In the genomic region with DNA sequence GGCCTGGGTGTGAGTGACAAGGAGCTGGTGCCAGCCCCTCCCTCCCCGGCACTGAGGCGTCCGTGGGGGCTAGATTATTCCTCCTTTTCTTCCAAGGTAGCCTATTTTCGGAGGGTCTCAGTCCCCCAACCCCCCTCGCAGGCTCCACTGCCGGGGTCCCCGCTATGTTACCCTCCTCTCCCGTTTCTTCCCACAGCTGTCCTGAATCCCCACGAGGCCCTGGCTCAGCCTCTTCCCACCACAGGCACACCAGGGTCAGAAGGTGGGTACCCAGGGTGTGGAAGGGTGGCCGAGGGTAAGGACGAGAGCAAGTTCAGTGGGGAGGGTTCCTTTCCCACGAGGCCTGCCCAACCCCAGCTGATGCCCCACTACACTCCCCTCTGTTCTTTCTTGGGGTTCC, we compare ENCODE assay signal across 11 cellular contexts. TPM values are rescaled to one million over a fixed set of nuclear protein-coding genes. Genes with fewer than 3 reads are reported as not detected.
DNase-seq lines count a peak whose midpoint lies in the region; ATAC-seq, FAIRE-seq and TF ChIP-seq lines count a peak whose summit lies in the region.
"Had no signal": no experiment of that assay in that cellular context is flagged by ENCODE, and none has a peak within 500 bp of the region (broad histone marks: within the 10 kb centered on the region; RNA-seq: fewer than 3 reads in every experiment).

No MANE protein-coding gene starts in this region.

- H3K9ac ChIP-seq in ES-I3 (ENCODE audit: low read depth, low read length) (peak overlapping the region; percentile 81; the same call in 1 of the 2 replicates), keratinocyte (ENCODE audit: control insufficient read depth, extremely low read depth, insufficient read depth, low read length) (no peak overlapping the region), skeletal muscle satellite cell (ENCODE audit: low read depth, low read length) (no peak overlapping the region)
- H3K9ac ChIP-seq: KMS-11 had no signal

- no peak overlapping the region for H2AFZ ChIP-seq in keratinocyte (ENCODE audit: control insufficient read depth, low read length)

- H3K36me3 ChIP-seq in ES-I3 (ENCODE audit: insufficient read depth, low read length) (no peaks in the 10 kb centered on the region), keratinocyte (ENCODE audit: control insufficient read depth in 2 of 2, extremely low read depth in 1 of 2, insufficient read depth in 2 of 2, low read length in 2 of 2) (no peaks in the 10 kb centered on the region), skeletal muscle satellite cell (ENCODE audit: insufficient read depth, low read length) (no peaks in the 10 kb centered on the region)

- H3K4me3 Mint-ChIP-seq in activated naive CD8-positive, alpha-beta T cell treated with anti-CD3 and anti-CD28 coated beads, Interleukin-2, amount 10 ng/mL, durations not matched to agents 7 days and 5 days: peak overlapping the region; percentile 16

- no peaks in the 10 kb centered on the region for H3K9me3 ChIP-seq in ES-I3 (ENCODE audit: control insufficient read depth, insufficient read depth, low read length)
- no peaks in the 10 kb centered on the region for H3K9me3 ChIP-seq in keratinocyte (ENCODE audit: control insufficient read depth, low read depth, low read length)
- H3K9me3 ChIP-seq in skeletal muscle satellite cell (replicated peaks; ENCODE audit: low read length): no peaks in the 10 kb centered on the region

- H3K9me3 Mint-ChIP-seq in activated naive CD8-positive, alpha-beta T cell treated with anti-CD3 and anti-CD28 coated beads, Interleukin-2, amount 10 ng/mL, durations not matched to agents 7 days and 5 days: no peaks in the 10 kb centered on the region

- H3K4me3 ChIP-seq in keratinocyte (ENCODE audit: control insufficient read depth in 2 of 3, extremely low read depth in 1 of 3, insufficient read depth in 2 of 3, low read depth in 1 of 3, low read length in 3 of 3) (peak overlapping the region in 1 of 3 experiments; percentile 38), skeletal muscle satellite cell (ENCODE audit: low read length) (peak overlapping the region; percentile 67)

- H3K4me2 ChIP-seq in keratinocyte (ENCODE audit: control insufficient read depth, extremely low read depth, insufficient read depth, low read depth, low read length) (peak overlapping the region; percentile 60), skeletal muscle satellite cell (ENCODE audit: low read length) (peak overlapping the region; percentile 79)
- H3K4me2 ChIP-seq: KMS-11 had no signal

- H3K79me2 ChIP-seq in keratinocyte (ENCODE audit: control insufficient read depth, insufficient read depth, low read length): no peaks in the 10 kb centered on the region

- H3K4me1 ChIP-seq in ES-I3 (ENCODE audit: insufficient read depth, low read length) (peaks cover 16% of the 10 kb centered on the region), keratinocyte (ENCODE audit: control insufficient read depth, extremely low read depth, insufficient read depth, low read length) (no peaks in the 10 kb centered on the region), skeletal muscle satellite cell (ENCODE audit: control insufficient read depth, insufficient read depth, low read length) (peaks cover 9% of the 10 kb centered on the region)

- no peaks in the 10 kb centered on the region for H3K9me1 ChIP-seq in keratinocyte (ENCODE audit: control insufficient read depth, extremely low read depth, insufficient read depth, low read length)

- no peaks in the 10 kb centered on the region for H3K36me3 Mint-ChIP-seq in activated naive CD8-positive, alpha-beta T cell treated with anti-CD3 and anti-CD28 coated beads, Interleukin-2, amount 10 ng/mL, durations not matched to agents 7 days and 5 days

- no peak for TF ChIP-seq CTCF in keratinocyte (optimal IDR thresholded peaks at IDR 0.05 in 1 of 3, IDR thresholded peaks at IDR 0.05 in 1 of 3, conservative IDR thresholded peaks at IDR 0.05 in 1 of 3; ENCODE audit: extremely low read depth in 1 of 3, insufficient read depth in 2 of 3, low read length in 3 of 3)
- TF ChIP-seq CTCF in GM13976 (IDR thresholded peaks at IDR 0.05; ENCODE audit: borderline replicate concordance, control extremely low read depth, extremely low read depth, insufficient read depth, missing control alignments): no peak

- dilution Hi-C loops in keratinocyte (cut with MboI; ENCODE audit: extremely low pct_ligation_motif_present, low sequenced_read_pairs): no loop called here

- ATAC-seq in activated naive CD8-positive, alpha-beta T cell treated with anti-CD3 and anti-CD28 coated beads, Interleukin-2, amount 10 ng/mL, durations not matched to agents 7 days and 5 days (ENCODE audit: low read depth): no peak
- no peak for ATAC-seq in GM18502 (IDR thresholded peaks at IDR 0.05; ENCODE audit: poor library complexity, unreplicated experiment)
- ATAC-seq: HCT116 had no signal

- FAIRE-seq in keratinocyte (lab: Jason Lieb, UNC): no peak

- peaks cover 60% of the 10 kb centered on the region for H3K27me3 Mint-ChIP-seq in activated naive CD8-positive, alpha-beta T cell treated with anti-CD3 and anti-CD28 coated beads, Interleukin-2, amount 10 ng/mL, durations not matched to agents 7 days and 5 days

- no peaks in the 10 kb centered on the region for H3K4me1 Mint-ChIP-seq in activated naive CD8-positive, alpha-beta T cell treated with anti-CD3 and anti-CD28 coated beads, Interleukin-2, amount 10 ng/mL, durations not matched to agents 7 days and 5 days

- POLR2A ChIA-PET in activated naive CD8-positive, alpha-beta T cell treated with anti-CD3 and anti-CD28 coated beads, Interleukin-2, amount 10 ng/mL, durations not matched to agents 7 days and 5 days (lab: Charles Lee): interaction anchor here (0.6 to 0.8 kb wide), 2 partner anchors 44 to 183 kb away, joined by 3 to 5 read pairs; no protein-coding TSS in a partner anchor

- peaks cover 30% of the 10 kb centered on the region for H3K27me3 ChIP-seq in keratinocyte (ENCODE audit: control insufficient read depth, extremely low read depth, insufficient read depth, low read length)
- peaks cover 42% of the 10 kb centered on the region for H3K27me3 ChIP-seq in skeletal muscle satellite cell (ENCODE audit: control insufficient read depth, insufficient read depth, low read length)

- no peak overlapping the region for H3K27ac ChIP-seq in keratinocyte (ENCODE audit: control insufficient read depth, insufficient read depth, low read length)
- H3K27ac ChIP-seq: KMS-11 had no signal

- DNase-seq in activated naive CD8-positive, alpha-beta T cell treated with anti-CD3 and anti-CD28 coated beads, Interleukin-2, amount 10 ng/mL, durations not matched to agents 7 days and 5 days: no peak
- DNase-seq in keratinocyte (ENCODE audit: low read depth, low spot score): no peak
- no peak for DNase-seq in GM13976 (ENCODE audit: low spot score)
- DNase-seq in NCI-H1105 treated with DMSO at 0.1 percent for 48 hours (lab: John Stamatoyannopoulos, UW): no peak
- DNase-seq in NCI-H82 (lab: John Stamatoyannopoulos, UW): no peak
- DNase-seq: kidney glomerular epithelial cell had no signal

- H3K27ac Mint-ChIP-seq in activated naive CD8-positive, alpha-beta T cell treated with anti-CD3 and anti-CD28 coated beads, Interleukin-2, amount 10 ng/mL, durations not matched to agents 7 days and 5 days: no peak overlapping the region

- no peaks in the 10 kb centered on the region for H4K20me1 ChIP-seq in keratinocyte (ENCODE audit: control insufficient read depth, extremely low read depth, insufficient read depth, low read length)

- in situ Hi-C loops in GM13976 (cut with MboI; ENCODE audit: low sequenced_read_pairs, unreplicated experiment): no loop called here

RNA-seq across cellular contexts. Expression of a gene that starts 0.6 kb away (rescaled TPM):
- not detected for total RNA-seq in activated naive CD8-positive, alpha-beta T cell treated with anti-CD3 and anti-CD28 coated beads, Interleukin-2, amount 10 ng/mL, durations not matched to agents 7 days and 5 days
- polyA plus RNA-seq in keratinocyte: 0.19 TPM in 1 of 3 replicates, not detected in the others
- not detected for polyA plus RNA-seq in keratinocyte (2011; ENCODE audit: low read depth)
- polyA plus RNA-seq in keratinocyte (2011; cell fraction: cytosol; rRNA removed): not detected in 2 replicates
- polyA plus RNA-seq in keratinocyte (2011; cell fraction: nucleus; rRNA removed): not detected in 2 replicates
- not detected in 2 replicates for polyA plus RNA-seq in keratinocyte (2012; ENCODE audit: low replicate concordance)
- polyA minus RNA-seq in keratinocyte: not detected in 3 replicates
- not detected for polyA minus RNA-seq in keratinocyte (2011; cell fraction: cytosol; rRNA and poly(A)+ RNA removed)
- not detected in 2 replicates for polyA minus RNA-seq in keratinocyte (2011; cell fraction: nucleus; rRNA and poly(A)+ RNA removed)
- 1.5 TPM in 1 of 2 replicates, not detected in the other for total RNA-seq in skeletal muscle satellite cell (2012; rRNA removed)

RNA-seq across cellular contexts. Expression of a gene that starts 11.6 kb away (rescaled TPM):
- 10 to 100 TPM; 61.0 to 63.5 TPM for total RNA-seq in activated naive CD8-positive, alpha-beta T cell treated with anti-CD3 and anti-CD28 coated beads, Interleukin-2, amount 10 ng/mL, durations not matched to agents 7 days and 5 days
- polyA plus RNA-seq in keratinocyte: 122 to 141 TPM (median 133 TPM) in 3 replicates
- polyA plus RNA-seq in keratinocyte (2011; ENCODE audit: low read depth): 42.8 TPM
- polyA plus RNA-seq in keratinocyte (2011; cell fraction: cytosol; rRNA removed): 95.0 and 116 TPM in 2 replicates
- 85.7 and 87.1 TPM in 2 replicates for polyA plus RNA-seq in keratinocyte (2011; cell fraction: nucleus; rRNA removed)
- polyA plus RNA-seq in keratinocyte (2012; ENCODE audit: low replicate concordance): 66.2 and 101 TPM in 2 replicates
- polyA minus RNA-seq in keratinocyte: 51.6 to 75.6 TPM (median 58.5 TPM) in 3 replicates
- 50.6 TPM for polyA minus RNA-seq in keratinocyte (2011; cell fraction: cytosol; rRNA and poly(A)+ RNA removed)
- 19.0 and 23.7 TPM in 2 replicates for polyA minus RNA-seq in keratinocyte (2011; cell fraction: nucleus; rRNA and poly(A)+ RNA removed)
- 73.3 and 78.2 TPM in 2 replicates for total RNA-seq in skeletal muscle satellite cell (2012; rRNA removed)

RNA-seq across cellular contexts. Expression of a gene that starts 16.8 kb away (rescaled TPM):
- total RNA-seq in activated naive CD8-positive, alpha-beta T cell treated with anti-CD3 and anti-CD28 coated beads, Interleukin-2, amount 10 ng/mL, durations not matched to agents 7 days and 5 days: 10 to 100 TPM; 83.1 to 98.4 TPM
- 13.6 to 18.4 TPM (median 18.3 TPM) in 3 replicates for polyA plus RNA-seq in keratinocyte
- polyA plus RNA-seq in keratinocyte (2011; ENCODE audit: low read depth): 19.8 TPM
- 6.7 and 9.7 TPM in 2 replicates for polyA plus RNA-seq in keratinocyte (2011; cell fraction: cytosol; rRNA removed)
- polyA plus RNA-seq in keratinocyte (2011; cell fraction: nucleus; rRNA removed): 93.1 and 102 TPM in 2 replicates
- polyA plus RNA-seq in keratinocyte (2012; ENCODE audit: low replicate concordance): 6.7 and 16.7 TPM in 2 replicates
- 24.2 to 35.1 TPM (median 30.9 TPM) in 3 replicates for polyA minus RNA-seq in keratinocyte
- polyA minus RNA-seq in keratinocyte (2011; cell fraction: cytosol; rRNA and poly(A)+ RNA removed): 6.9 TPM
- polyA minus RNA-seq in keratinocyte (2011; cell fraction: nucleus; rRNA and poly(A)+ RNA removed): 15.0 and 27.4 TPM in 2 replicates
- total RNA-seq in skeletal muscle satellite cell (2012; rRNA removed): 10.9 and 11.1 TPM in 2 replicates

RNA-seq across cellular contexts. Expression of a gene that starts 18.8 kb away (rescaled TPM):
- total RNA-seq in activated naive CD8-positive, alpha-beta T cell treated with anti-CD3 and anti-CD28 coated beads, Interleukin-2, amount 10 ng/mL, durations not matched to agents 7 days and 5 days: under 1 TPM; 0.43 to 0.78 TPM
- 0.03 to 0.10 TPM (median 0.04 TPM) in 3 replicates for polyA plus RNA-seq in keratinocyte
- 0.24 TPM for polyA plus RNA-seq in keratinocyte (2011; ENCODE audit: low read depth)
- 0.10 and 0.13 TPM in 2 replicates for polyA plus RNA-seq in keratinocyte (2011; cell fraction: cytosol; rRNA removed)
- 0.36 and 0.53 TPM in 2 replicates for polyA plus RNA-seq in keratinocyte (2011; cell fraction: nucleus; rRNA removed)
- polyA plus RNA-seq in keratinocyte (2012; ENCODE audit: low replicate concordance): 0.15 and 1.2 TPM in 2 replicates
- polyA minus RNA-seq in keratinocyte: 0.20 TPM in 1 of 3 replicates, not detected in the others
- not detected for polyA minus RNA-seq in keratinocyte (2011; cell fraction: cytosol; rRNA and poly(A)+ RNA removed)
- 0.32 and 0.39 TPM in 2 replicates for polyA minus RNA-seq in keratinocyte (2011; cell fraction: nucleus; rRNA and poly(A)+ RNA removed)
- 0.76 and 2.0 TPM in 2 replicates for total RNA-seq in skeletal muscle satellite cell (2012; rRNA removed)

RNA-seq across cellular contexts. Expression of a gene that starts 36.9 kb away (rescaled TPM):
- total RNA-seq in activated naive CD8-positive, alpha-beta T cell treated with anti-CD3 and anti-CD28 coated beads, Interleukin-2, amount 10 ng/mL, durations not matched to agents 7 days and 5 days: 10 to 100 TPM; 37.0 to 38.5 TPM
- 83.6 to 97.8 TPM (median 92.4 TPM) in 3 replicates for polyA plus RNA-seq in keratinocyte
- 9.0 TPM for polyA plus RNA-seq in keratinocyte (2011; ENCODE audit: low read depth)
- polyA plus RNA-seq in keratinocyte (2011; cell fraction: cytosol; rRNA removed): 98.9 and 109 TPM in 2 replicates
- polyA plus RNA-seq in keratinocyte (2011; cell fraction: nucleus; rRNA removed): 39.4 and 43.3 TPM in 2 replicates
- 55.9 and 93.7 TPM in 2 replicates for polyA plus RNA-seq in keratinocyte (2012; ENCODE audit: low replicate concordance)
- polyA minus RNA-seq in keratinocyte: 36.0 to 54.3 TPM (median 41.2 TPM) in 3 replicates
- polyA minus RNA-seq in keratinocyte (2011; cell fraction: cytosol; rRNA and poly(A)+ RNA removed): 28.0 TPM
- polyA minus RNA-seq in keratinocyte (2011; cell fraction: nucleus; rRNA and poly(A)+ RNA removed): 9.5 and 9.7 TPM in 2 replicates
- 53.2 and 55.9 TPM in 2 replicates for total RNA-seq in skeletal muscle satellite cell (2012; rRNA removed)
